Comparison of ENCODE assay signal across 14 cellular contexts in the genomic region with DNA sequence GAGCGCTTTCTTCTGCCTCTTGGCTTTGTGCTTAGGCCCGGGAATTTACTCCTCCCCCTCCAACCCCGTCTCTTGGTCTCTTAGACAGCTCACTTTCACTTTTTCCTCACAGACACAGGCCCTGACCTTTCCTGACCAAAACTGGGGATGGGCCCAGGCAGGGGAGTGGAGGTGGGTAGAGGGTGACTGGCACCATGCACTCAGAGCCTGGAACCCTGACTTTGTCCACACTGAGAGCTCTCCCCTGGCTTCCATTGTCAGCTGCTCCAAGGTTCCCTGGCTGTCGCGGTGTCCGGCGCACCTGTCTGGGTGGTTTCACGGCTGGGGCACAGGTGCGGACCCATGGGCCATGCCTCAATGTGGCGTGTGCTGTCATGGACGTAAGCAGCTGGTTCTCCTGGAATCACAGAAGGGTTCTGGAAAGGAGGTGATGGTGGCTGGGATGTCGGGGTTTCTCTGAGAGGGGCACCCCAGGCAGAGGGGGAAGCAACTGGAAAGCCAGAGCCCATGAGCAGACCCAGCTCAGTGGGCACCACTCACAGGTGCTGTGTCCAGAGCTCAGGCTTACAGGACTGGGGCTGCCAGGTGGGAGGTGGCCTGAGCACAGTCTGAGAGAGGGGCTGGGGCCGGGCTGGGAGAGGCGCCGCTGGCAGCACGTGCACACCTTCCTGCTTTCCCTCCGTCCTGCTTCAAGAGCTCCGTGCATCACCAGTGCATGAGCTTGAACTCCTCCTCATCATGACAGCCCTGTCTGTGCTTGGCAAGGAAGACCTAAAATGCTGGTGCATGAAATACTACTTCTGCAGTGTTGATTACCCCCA. TPM values are rescaled to one million over a fixed set of nuclear protein-coding genes. Genes with fewer than 3 reads are reported as not detected.
DNase-seq lines count a peak whose midpoint lies in the region; ATAC-seq and TF ChIP-seq lines count a peak whose summit lies in the region.
"Had no signal": no experiment of that assay in that cellular context is flagged by ENCODE, and none has a peak within 500 bp of the region (broad histone marks: within the 10 kb centered on the region; RNA-seq: fewer than 3 reads in every experiment).

No MANE protein-coding gene starts in this region.

- no peaks in the 10 kb centered on the region for H3K27me3 ChIP-seq in neutrophil

- H3K4me1 Mint-ChIP-seq in CD14-positive monocyte, result peaks cover 58% of the 10 kb centered on the region
- no peaks in the 10 kb centered on the region for H3K4me1 Mint-ChIP-seq in WTC11

- H3K27me3 Mint-ChIP-seq in CD14-positive monocyte (ENCODE audit: low read depth in 3 of 3), result no peaks in the 10 kb centered on the region
- H3K27me3 Mint-ChIP-seq in WTC11 (ENCODE audit: low read depth), result no peaks in the 10 kb centered on the region

- intact Hi-C loops in CD14-positive monocyte (cut with micrococcal nuclease), result loop anchor here (5.0 to 10.0 kb wide), 2 partner anchors 34 to 233 kb away; partner anchors contain the start of gene PARP4 (in 1 of the 2)
- intact Hi-C loops in left colon (cut with DNase I, micrococcal nuclease), result no loop called here

- H3K4me1 ChIP-seq in neutrophil (ENCODE audit: control insufficient read depth in 1 of 2, insufficient read depth in 1 of 2, low read depth in 1 of 2, low read length in 1 of 2), result peaks cover 55 to 59% of the 10 kb centered on the region in 2 experiments

- no peaks in the 10 kb centered on the region for H3K9me3 ChIP-seq in neutrophil

- no peak for DNase-seq in CD14-positive monocyte (ENCODE audit: low spot score)
- no peak for DNase-seq in caudate nucleus (lab: John Stamatoyannopoulos, UW)
- no peak for DNase-seq in NCI-H1417 (lab: John Stamatoyannopoulos, UW)
- no peak for DNase-seq in left colon
- no peak for DNase-seq in WTC11 (ENCODE audit: low spot score)
- no peak for DNase-seq in GDM1 (lab: John Stamatoyannopoulos, UW)
- DNase-seq: activated CD4-positive, alpha-beta T cell treated with anti-CD3 and anti-CD28 coated beads for 4 hours; stimulated activated naive CD4-positive, alpha-beta T cell treated with Interleukin-2 at 50 U/mL for 16 hours had no signal

- peaks cover 0 to 1% (median 0%) of the 10 kb centered on the region in 7 donors for H3K9me3 Mint-ChIP-seq in CD14-positive monocyte
- peaks cover 3% of the 10 kb centered on the region; the same call in 1 of the 2 replicates for H3K9me3 Mint-ChIP-seq in WTC11

- peaks cover 56% of the 10 kb centered on the region for H3K36me3 ChIP-seq in neutrophil

- POLR2A ChIA-PET in WTC11 (lab: Charles Lee), result interaction anchor here (0.6 kb wide), 1 partner anchor 76 kb away, joined by 3 read pairs; no protein-coding TSS in a partner anchor

- ATAC-seq in GM18907 (IDR thresholded peaks at IDR 0.05; ENCODE audit: unreplicated experiment) (peak; percentile 13), left colon (no peak), WTC11 (no peak)
- ATAC-seq: HepG2 had no signal

- H3K4me3 ChIP-seq in neutrophil (ENCODE audit: low read depth in 1 of 2, low read length in 1 of 2), result peak overlapping the region in 1 of 2 experiments; percentile 43

- H3K27ac Mint-ChIP-seq in CD14-positive monocyte (peak overlapping the region; percentile 89 to 99 (median 97)), WTC11 (no peak overlapping the region; the same call in 1 of the 2 replicates)

- TF ChIP-seq CTCF in CD14-positive monocyte (IDR thresholded peaks at IDR 0.05) (no peak), neutrophil (IDR thresholded peaks at IDR 0.05) (no peak), WTC11 (IDR thresholded peaks at IDR 0.05) (no peak)

- peak overlapping the region in 1 of 2 donors; percentile 16 for H3K4me3 Mint-ChIP-seq in CD14-positive monocyte
- no peak overlapping the region for H3K4me3 Mint-ChIP-seq in WTC11

- H3K36me3 Mint-ChIP-seq in CD14-positive monocyte, result peaks cover 65 to 72% of the 10 kb centered on the region in 2 donors
- H3K36me3 Mint-ChIP-seq in WTC11, result peaks cover 2% of the 10 kb centered on the region; the same call in 1 of the 2 replicates

- CTCF ChIA-PET in WTC11 (lab: Charles Lee), result interaction anchor here (1.7 kb wide), 1 partner anchor 52 kb away, joined by 5 read pairs; no protein-coding TSS in a partner anchor

- peak overlapping the region; percentile 47 for H3K27ac ChIP-seq in caudate nucleus (ENCODE audit: low read depth, low read length)
- H3K27ac ChIP-seq in neutrophil, result peak overlapping the region; percentile 88

TF ChIP-seq in WTC11, 78 proteins besides CTCF, POLR2A, EP300 and RAD21:
- no peak for TF ChIP-seq KAT7 (CRISPR knock-in tag; IDR thresholded peaks at IDR 0.05; ENCODE audit: borderline replicate concordance)
- no peak for TF ChIP-seq ETV6 (CRISPR knock-in tag; IDR thresholded peaks at IDR 0.05)
- TF ChIP-seq FOXK1 (CRISPR knock-in tag; IDR thresholded peaks at IDR 0.05), result no peak
- TF ChIP-seq GABPB1 (CRISPR knock-in tag; IDR thresholded peaks at IDR 0.05), result no peak
- TF ChIP-seq JAZF1 (CRISPR knock-in tag; IDR thresholded peaks at IDR 0.05), result no peak
- TF ChIP-seq, protein P1, sequence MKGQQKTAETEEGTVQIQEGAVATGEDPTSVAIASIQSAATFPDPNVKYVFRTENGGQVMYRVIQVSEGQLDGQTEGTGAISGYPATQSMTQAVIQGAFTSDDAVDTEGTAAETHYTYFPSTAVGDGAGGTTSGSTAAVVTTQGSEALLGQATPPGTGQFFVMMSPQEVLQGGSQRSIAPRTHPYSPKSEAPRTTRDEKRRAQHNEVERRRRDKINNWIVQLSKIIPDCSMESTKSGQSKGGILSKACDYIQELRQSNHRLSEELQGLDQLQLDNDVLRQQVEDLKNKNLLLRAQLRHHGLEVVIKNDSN (CRISPR knock-in tag; IDR thresholded peaks at IDR 0.05), result no peak
- no peak for TF ChIP-seq IRF2 (CRISPR knock-in tag; IDR thresholded peaks at IDR 0.05; ENCODE audit: borderline replicate concordance, low read depth)

RNA-seq across cellular contexts. Expression of gene C1QTNF9, which starts 28.0 kb away (rescaled TPM):
- polyA plus RNA-seq in CD14-positive monocyte, result not detected
- total RNA-seq in left colon (under 1 TPM in 1 of 2 donors, not detected in 1; 0.45 TPM), WTC11 (2021) (not detected in 3 replicates)
- total RNA-seq: bronchial epithelial cell, endothelial cell of umbilical vein, G401, HepG2 had no signal
- polyA plus RNA-seq: endothelial cell of umbilical vein, HepG2 had no signal

Comparison
In these comparisons a context has a peak if more than half of its experiments do, and no peak if none do; other contexts are left out.
1. intact Hi-C loops: an anchor here in CD14-positive monocyte (5.0 to 10.0 kb wide); none called in left colon.